Comparison of ENCODE assay signal across 30 cellular contexts in the genomic region with DNA sequence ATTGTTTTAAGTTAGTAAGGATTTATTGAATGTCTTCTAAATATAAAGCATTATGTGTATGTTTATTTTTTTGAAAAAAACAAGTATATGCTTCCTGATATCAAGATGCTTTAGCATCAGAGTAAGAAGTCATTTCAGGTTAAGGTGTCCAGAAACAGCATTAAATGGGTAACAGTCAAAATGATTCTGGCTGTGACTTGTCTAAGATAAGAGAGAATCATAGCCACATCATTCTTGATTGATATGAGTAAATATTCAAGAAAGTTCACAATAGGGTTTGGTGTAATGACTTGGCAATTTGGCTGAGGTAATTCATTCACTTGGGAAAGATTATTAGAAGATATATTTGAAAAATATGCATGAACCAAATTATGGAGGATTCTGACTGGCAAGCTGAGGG.
"Had no signal": no experiment of that assay in that cellular context is flagged by ENCODE, and none has a peak within 500 bp of the region (broad histone marks: within the 10 kb centered on the region; RNA-seq: fewer than 3 reads in every experiment).

No MANE protein-coding gene starts in this region.

- H3K9me3 Mint-ChIP-seq: activated CD4-positive, alpha-beta T cell treated with anti-CD3 and anti-CD28 coated beads, Interleukin-2, amount 10 ng/mL, durations not matched to agents 24 days and 14 days; activated T-helper 1 cell treated with anti-CD3 and anti-CD28 coated beads, Interleukin-12 subunit alpha, Interleukin-12 subunit beta, Interleukin-2, Interleukin-4 antibody, amounts not matched to agents 30 ng/mL and 10 ng/mL and 1 ng/mL, durations not matched to agents 14 hours and 24 hours and 36 hours; T-helper 2 cell treated with Interferon-gamma antibody and Interleukin-4, amounts not matched to agents 5 μg/mL and 100 μg/mL, for 36 hours had no signal

- H3K9me3 ChIP-seq: adrenal gland had no signal

- ATAC-seq: activated CD8-positive, alpha-beta T cell treated with anti-CD3 and anti-CD28 coated beads for 36 hours; activated T-cell treated with anti-CD3 and anti-CD28 coated beads, Interleukin-2, amount 50 U/mL, for 4 hours; activated T-helper 17 cell treated with anti-CD3 and anti-CD28 coated beads, Interleukin-2, amount 50 U/mL, for 72 hours; T-cell had no signal

- DNase-seq: activated B cell treated with CpG ODN at 0.5 μM for 24 hours; activated CD4-positive, alpha-beta memory T cell treated with anti-CD3 and anti-CD28 coated beads for 36 hours; activated CD4-positive, alpha-beta T cell treated with anti-CD3 and anti-CD28 coated beads, Interleukin-2, amount 10 ng/mL, durations not matched to agents 24 days and 14 days; activated CD4-positive, alpha-beta T cell treated with anti-CD3 and anti-CD28 coated beads, Interleukin-2, amount 50 U/mL, for 1 hour; activated CD4-positive, alpha-beta T cell treated with anti-CD3 and anti-CD28 coated beads, Interleukin-2, amount 50 U/mL, for 4 hours; activated CD4-positive, CD25-positive, alpha-beta regulatory T cell treated with anti-CD3 and anti-CD28 coated beads, Interleukin-2, amount 50 U/mL, for 72 hours; activated CD8-positive, alpha-beta memory T cell treated with anti-CD3 and anti-CD28 coated beads, Interleukin-2, amount 50 U/mL, for 4 hours; activated CD8-positive, alpha-beta T cell treated with anti-CD3 and anti-CD28 coated beads for 36 hours; activated effector memory CD4-positive, alpha-beta T cell treated with anti-CD3 and anti-CD28 coated beads, Interleukin-2, amount 50 U/mL, for 16 hours; activated gamma-delta T cell treated with Interleukin-2 at 50 U/mL for 16 hours; activated naive CD4-positive, alpha-beta T cell; activated naive CD4-positive, alpha-beta T cell treated with anti-CD3 and anti-CD28 coated beads for 36 hours; activated naive CD4-positive, alpha-beta T cell treated with anti-CD3 and anti-CD28 coated beads, Interleukin-2, amount 50 U/mL, for 16 hours; activated naive CD8-positive, alpha-beta T cell treated with anti-CD3 and anti-CD28 coated beads for 36 hours; activated T-cell treated with anti-CD3 and anti-CD28 coated beads for 4 hours; activated T-cell treated with anti-CD3 and anti-CD28 coated beads, Interleukin-2, amount 50 U/mL, for 1 hour; activated T-cell treated with anti-CD3 and anti-CD28 coated beads, Interleukin-2, amount 50 U/mL, for 4 hours; adrenal gland; amniotic stem cell; aorta; central memory CD4-positive, alpha-beta T cell; T-cell; T-helper 9 cell had no signal

- H3K4me1 ChIP-seq: adrenal gland had no signal

- H3K36me3 ChIP-seq: adrenal gland had no signal

- FAIRE-seq: TTC549 had no signal

- H3K4me3 Mint-ChIP-seq: activated B cell treated with CpG ODN at 0.5 μM for 24 hours; activated CD4-positive, alpha-beta memory T cell treated with anti-CD3 and anti-CD28 coated beads for 36 hours; activated CD4-positive, alpha-beta T cell treated with anti-CD3 and anti-CD28 coated beads, Interleukin-2, amount 10 ng/mL, durations not matched to agents 24 days and 14 days; activated CD8-positive, alpha-beta T cell treated with anti-CD3 and anti-CD28 coated beads for 36 hours; activated naive CD4-positive, alpha-beta T cell treated with anti-CD3 and anti-CD28 coated beads for 36 hours; activated naive CD8-positive, alpha-beta T cell treated with anti-CD3 and anti-CD28 coated beads for 36 hours; activated T-cell treated with anti-CD3 and anti-CD28 coated beads, Interleukin-2, amount 50 U/mL, for 4 hours; activated T-helper 1 cell treated with anti-CD3 and anti-CD28 coated beads, Interleukin-12 subunit alpha, Interleukin-12 subunit beta, Interleukin-2, Interleukin-4 antibody, amounts not matched to agents 30 ng/mL and 10 ng/mL and 1 ng/mL, durations not matched to agents 14 hours and 24 hours and 36 hours; activated T-helper 17 cell treated with anti-CD3 and anti-CD28 coated beads, Interleukin-2, amount 50 U/mL, for 72 hours; brain; T-cell; T-helper 2 cell treated with Interferon-gamma antibody and Interleukin-4, amounts not matched to agents 5 μg/mL and 100 μg/mL, for 36 hours had no signal

- H3K27me3 Mint-ChIP-seq: activated B cell treated with CpG ODN at 0.5 μM for 24 hours; activated CD4-positive, alpha-beta memory T cell treated with anti-CD3 and anti-CD28 coated beads for 36 hours; activated CD4-positive, alpha-beta T cell treated with anti-CD3 and anti-CD28 coated beads, Interleukin-2, amount 10 ng/mL, durations not matched to agents 24 days and 14 days; activated CD8-positive, alpha-beta T cell treated with anti-CD3 and anti-CD28 coated beads for 36 hours; activated naive CD8-positive, alpha-beta T cell treated with anti-CD3 and anti-CD28 coated beads for 36 hours; activated T-helper 17 cell treated with anti-CD3 and anti-CD28 coated beads, Interleukin-2, amount 50 U/mL, for 72 hours; T-cell had no signal

- H3K4me1 Mint-ChIP-seq: activated B cell treated with CpG ODN at 0.5 μM for 24 hours; activated CD4-positive, alpha-beta T cell treated with anti-CD3 and anti-CD28 coated beads, Interleukin-2, amount 10 ng/mL, durations not matched to agents 24 days and 14 days; brain had no signal

- H3K27me3 ChIP-seq: adrenal gland had no signal

- H3K27ac ChIP-seq: adrenal gland, VCaP had no signal

- H3K4me3 ChIP-seq: adrenal gland had no signal

- H3K36me3 Mint-ChIP-seq: brain had no signal

- H3K27ac Mint-ChIP-seq: activated B cell treated with CpG ODN at 0.5 μM for 24 hours; activated CD4-positive, alpha-beta memory T cell treated with anti-CD3 and anti-CD28 coated beads for 36 hours; activated CD4-positive, alpha-beta T cell treated with anti-CD3 and anti-CD28 coated beads, Interleukin-2, amount 10 ng/mL, durations not matched to agents 24 days and 14 days; activated CD8-positive, alpha-beta T cell treated with anti-CD3 and anti-CD28 coated beads for 36 hours; activated naive CD4-positive, alpha-beta T cell treated with anti-CD3 and anti-CD28 coated beads for 36 hours; activated naive CD4-positive, alpha-beta T cell treated with anti-CD3 and anti-CD28 coated beads, Interleukin-2, amount 50 U/mL, for 72 hours; activated naive CD8-positive, alpha-beta T cell treated with anti-CD3 and anti-CD28 coated beads for 36 hours; activated T-helper 1 cell treated with anti-CD3 and anti-CD28 coated beads, Interleukin-12 subunit alpha, Interleukin-12 subunit beta, Interleukin-2, Interleukin-4 antibody, amounts not matched to agents 30 ng/mL and 10 ng/mL and 1 ng/mL, durations not matched to agents 14 hours and 24 hours and 36 hours; activated T-helper 17 cell treated with anti-CD3 and anti-CD28 coated beads, Interleukin-2, amount 50 U/mL, for 72 hours; T-cell; T-helper 2 cell treated with Interferon-gamma antibody and Interleukin-4, amounts not matched to agents 5 μg/mL and 100 μg/mL, for 36 hours had no signal
